In genomic region chr9:129633848-129634247, GRCh38 we compare ENCODE assay signal across 34 cellular contexts. TPM values are rescaled to one million over a fixed set of nuclear protein-coding genes. Genes with fewer than 3 reads are reported as not detected.
"Had no signal": no experiment of that assay in that cellular context is flagged by ENCODE, and none has a peak within 500 bp of the region (broad histone marks: within the 10 kb centered on the region; RNA-seq: fewer than 3 reads in every experiment).

No MANE protein-coding gene starts in this region.

- H3K9me3 ChIP-seq: esophagus squamous epithelium, heart right ventricle, left lung, psoas muscle, sigmoid colon, stomach, tibial artery had no signal

- DNase-seq: cortex of kidney; effector memory CD8-positive, alpha-beta T cell; erythroblast; esophagus squamous epithelium; foreskin melanocyte; glutamatergic neuron; heart right ventricle; hippocampal formation; left cardiac atrium; mesendoderm; midbrain; naive thymus-derived CD4-positive, alpha-beta T cell; nucleus accumbens; psoas muscle; sigmoid colon; stimulated activated CD4-positive, alpha-beta T cell treated with anti-CD3 and anti-CD28 coated beads, Interleukin-2, amount 100 ng/mL, for 24 hours; stimulated activated CD4-positive, alpha-beta T cell treated with anti-CD3 and anti-CD28 coated beads, Interleukin-4, amount 100 ng/mL, for 24 hours; stimulated activated naive CD4-positive, alpha-beta T cell treated with Interleukin-2 at 50 U/mL for 16 hours; stomach; tibial artery had no signal

- H3K9me3 Mint-ChIP-seq: effector memory CD8-positive, alpha-beta T cell; nephron; stimulated activated effector memory CD8-positive, alpha-beta T cell treated with anti-CD3 and anti-CD28 coated beads, Interleukin-12 subunit alpha, Interleukin-12 subunit beta, amount 100 ng/mL, for 72 hours; type B pancreatic cell had no signal

- H3K4me3 ChIP-seq: esophagus squamous epithelium, heart right ventricle, left lung, psoas muscle, sigmoid colon, stomach, tibial artery had no signal

- H3K27me3 ChIP-seq: esophagus squamous epithelium, heart right ventricle, left lung, sigmoid colon, stomach, tibial artery had no signal

- H3K27me3 Mint-ChIP-seq: effector memory CD8-positive, alpha-beta T cell; naive thymus-derived CD4-positive, alpha-beta T cell; type B pancreatic cell had no signal

- H3K27ac Mint-ChIP-seq: naive thymus-derived CD4-positive, alpha-beta T cell; nephron; stimulated activated effector memory CD8-positive, alpha-beta T cell treated with anti-CD3 and anti-CD28 coated beads, Interleukin-12 subunit alpha, Interleukin-12 subunit beta, amount 100 ng/mL, for 72 hours; type B pancreatic cell had no signal

- H3K27ac ChIP-seq: heart right ventricle, left lung, psoas muscle, sigmoid colon, tibial artery had no signal

- H3K4me3 Mint-ChIP-seq: effector memory CD8-positive, alpha-beta T cell; naive thymus-derived CD4-positive, alpha-beta T cell; nephron; stimulated activated effector memory CD8-positive, alpha-beta T cell treated with anti-CD3 and anti-CD28 coated beads, Interleukin-12 subunit alpha, Interleukin-12 subunit beta, amount 100 ng/mL, for 72 hours; type B pancreatic cell had no signal

- ATAC-seq: effector memory CD8-positive, alpha-beta T cell; heart right ventricle; left cardiac atrium; left lung; naive thymus-derived CD4-positive, alpha-beta T cell; psoas muscle; right cardiac atrium; stimulated activated effector memory CD8-positive, alpha-beta T cell treated with anti-CD3 and anti-CD28 coated beads, Interleukin-12 subunit alpha, Interleukin-12 subunit beta, amount 100 ng/mL, for 72 hours had no signal

RNA-seq across cellular contexts. Expression of gene C9orf50, which starts 12.9 kb away (rescaled TPM):
- total RNA-seq: dermis microvascular lymphatic vessel endothelial cell; esophagus squamous epithelium; heart right ventricle; kidney epithelial cell; left cardiac atrium; left lung; lower leg skin; lung microvascular endothelial cell; naive thymus-derived CD4-positive, alpha-beta T cell; osteocyte; psoas muscle; skeletal muscle tissue; stomach; subcutaneous adipose tissue; temporal lobe; urinary bladder had no signal
- polyA plus RNA-seq: heart right ventricle; naive thymus-derived CD4-positive, alpha-beta T cell; psoas muscle; right cardiac atrium had no signal

RNA-seq across cellular contexts. Expression of gene PRRX2, which starts 31.6 kb away (rescaled TPM):
- total RNA-seq: kidney epithelial cell had no signal
- polyA plus RNA-seq: naive thymus-derived CD4-positive, alpha-beta T cell had no signal
